ENCODE assay signal across 33 cellular contexts in genomic region chr3:46624533-46624932, GRCh38. TPM values are rescaled to one million over a fixed set of nuclear protein-coding genes. Genes with fewer than 3 reads are reported as not detected.
"Had no signal": no experiment of that assay in that cellular context is flagged by ENCODE, and none has a peak within 500 bp of the region (broad histone marks: within the 10 kb centered on the region; RNA-seq: fewer than 3 reads in every experiment).

No MANE protein-coding gene starts in this region.

- DNase-seq: activated CD4-positive, alpha-beta memory T cell treated with anti-CD3 and anti-CD28 coated beads, Interleukin-2, amount 10 ng/mL, durations not matched to agents 7 days and 5 days; activated CD4-positive, alpha-beta T cell treated with anti-CD3 and anti-CD28 coated beads for 1 hour; activated CD4-positive, alpha-beta T cell treated with anti-CD3 and anti-CD28 coated beads for 4 hours; activated CD4-positive, alpha-beta T cell treated with anti-CD3 and anti-CD28 coated beads, Interleukin-2, amount 10 ng/mL, durations not matched to agents 7 days and 5 days; activated CD4-positive, alpha-beta T cell treated with anti-CD3 and anti-CD28 coated beads, Interleukin-2, amount 50 U/mL, for 4 hours; activated CD8-positive, alpha-beta memory T cell treated with anti-CD3 and anti-CD28 coated beads, Interleukin-2, amount 50 U/mL, for 48 hours; activated gamma-delta T cell; activated naive CD4-positive, alpha-beta T cell; activated naive CD4-positive, alpha-beta T cell treated with anti-CD3 and anti-CD28 coated beads, Interleukin-2, amount 10 ng/mL, durations not matched to agents 7 days and 5 days; activated naive CD8-positive, alpha-beta T cell treated with anti-CD3 and anti-CD28 coated beads, Interleukin-2, amount 10 ng/mL, durations not matched to agents 7 days and 5 days; activated T-cell treated with anti-CD3 and anti-CD28 coated beads for 4 hours; activated T-cell treated with anti-CD3 and anti-CD28 coated beads, Interleukin-2, amount 50 U/mL, for 24 hours; activated T-cell treated with anti-CD3 and anti-CD28 coated beads, Interleukin-2, amount 50 U/mL, for 72 hours; dorsolateral prefrontal cortex; effector memory CD4-positive, alpha-beta T cell; endodermal cell; erythroblast; foreskin keratinocyte; gastrocnemius medialis; glutamatergic neuron; T-helper 2 cell had no signal

- H3K9me3 ChIP-seq: ascending aorta, breast epithelium, esophagus muscularis mucosa, gastrocnemius medialis had no signal

- ATAC-seq: activated naive CD4-positive, alpha-beta T cell treated with anti-CD3 and anti-CD28 coated beads, Interleukin-2, amount 50 U/mL, for 72 hours; activated T-cell treated with anti-CD3 and anti-CD28 coated beads, Interleukin-2, amount 50 U/mL, for 72 hours; foreskin keratinocyte; gastrocnemius medialis had no signal

- H3K4me3 Mint-ChIP-seq: activated CD4-positive, alpha-beta memory T cell treated with anti-CD3 and anti-CD28 coated beads, Interleukin-2, amount 10 ng/mL, durations not matched to agents 7 days and 5 days; activated CD4-positive, alpha-beta T cell treated with anti-CD3 and anti-CD28 coated beads, Interleukin-2, amount 10 ng/mL, durations not matched to agents 7 days and 5 days; activated naive CD4-positive, alpha-beta T cell treated with anti-CD3 and anti-CD28 coated beads, Interleukin-2, amount 10 ng/mL, durations not matched to agents 7 days and 5 days; activated naive CD8-positive, alpha-beta T cell treated with anti-CD3 and anti-CD28 coated beads, Interleukin-2, amount 10 ng/mL, durations not matched to agents 7 days and 5 days; activated T-cell treated with anti-CD3 and anti-CD28 coated beads, Interleukin-2, amount 50 U/mL, for 24 hours; activated T-cell treated with anti-CD3 and anti-CD28 coated beads, Interleukin-2, amount 50 U/mL, for 72 hours; brain; central memory CD8-positive, alpha-beta T cell; dendritic cell treated with granulocyte-macrophage colony-stimulating factor and Interleukin-4, amounts not matched to agents 40 ng/mL and 50 ng/mL, for 4 days; endodermal cell; WTC11 had no signal

- H3K27ac Mint-ChIP-seq: activated CD4-positive, alpha-beta memory T cell treated with anti-CD3 and anti-CD28 coated beads, Interleukin-2, amount 10 ng/mL, durations not matched to agents 7 days and 5 days; activated CD4-positive, alpha-beta T cell treated with anti-CD3 and anti-CD28 coated beads, Interleukin-2, amount 10 ng/mL, durations not matched to agents 7 days and 5 days; activated naive CD4-positive, alpha-beta T cell treated with anti-CD3 and anti-CD28 coated beads, Interleukin-2, amount 10 ng/mL, durations not matched to agents 7 days and 5 days; activated naive CD4-positive, alpha-beta T cell treated with anti-CD3 and anti-CD28 coated beads, Interleukin-2, amount 50 U/mL, for 72 hours; activated naive CD8-positive, alpha-beta T cell treated with anti-CD3 and anti-CD28 coated beads, Interleukin-2, amount 10 ng/mL, durations not matched to agents 7 days and 5 days; activated T-cell treated with anti-CD3 and anti-CD28 coated beads, Interleukin-2, amount 50 U/mL, for 24 hours; activated T-cell treated with anti-CD3 and anti-CD28 coated beads, Interleukin-2, amount 50 U/mL, for 72 hours; brain; dendritic cell treated with granulocyte-macrophage colony-stimulating factor and Interleukin-4, amounts not matched to agents 40 ng/mL and 50 ng/mL, for 4 days had no signal

- H3K9me3 Mint-ChIP-seq: activated CD4-positive, alpha-beta memory T cell treated with anti-CD3 and anti-CD28 coated beads, Interleukin-2, amount 10 ng/mL, durations not matched to agents 7 days and 5 days; activated CD4-positive, alpha-beta T cell treated with anti-CD3 and anti-CD28 coated beads, Interleukin-2, amount 10 ng/mL, durations not matched to agents 7 days and 5 days; activated naive CD4-positive, alpha-beta T cell treated with anti-CD3 and anti-CD28 coated beads, Interleukin-2, amount 10 ng/mL, durations not matched to agents 7 days and 5 days; activated naive CD4-positive, alpha-beta T cell treated with anti-CD3 and anti-CD28 coated beads, Interleukin-2, amount 50 U/mL, for 72 hours; activated naive CD8-positive, alpha-beta T cell treated with anti-CD3 and anti-CD28 coated beads, Interleukin-2, amount 10 ng/mL, durations not matched to agents 7 days and 5 days; activated T-cell treated with anti-CD3 and anti-CD28 coated beads, Interleukin-2, amount 50 U/mL, for 24 hours; activated T-cell treated with anti-CD3 and anti-CD28 coated beads, Interleukin-2, amount 50 U/mL, for 72 hours; brain; central memory CD8-positive, alpha-beta T cell; dendritic cell treated with granulocyte-macrophage colony-stimulating factor and Interleukin-4, amounts not matched to agents 40 ng/mL and 50 ng/mL, for 4 days; endodermal cell; WTC11 had no signal

- H3K36me3 ChIP-seq: ascending aorta, breast epithelium, esophagus muscularis mucosa, gastrocnemius medialis had no signal

- H3K27ac ChIP-seq: ascending aorta, breast epithelium, coronary artery, esophagus muscularis mucosa, foreskin keratinocyte, gastrocnemius medialis had no signal

- H3K4me3 ChIP-seq: ascending aorta, breast epithelium, coronary artery, dorsolateral prefrontal cortex, esophagus muscularis mucosa, gastrocnemius medialis had no signal

- H3K36me3 Mint-ChIP-seq: activated naive CD4-positive, alpha-beta T cell treated with anti-CD3 and anti-CD28 coated beads, Interleukin-2, amount 10 ng/mL, durations not matched to agents 7 days and 5 days; activated naive CD4-positive, alpha-beta T cell treated with anti-CD3 and anti-CD28 coated beads, Interleukin-2, amount 50 U/mL, for 72 hours; activated naive CD8-positive, alpha-beta T cell treated with anti-CD3 and anti-CD28 coated beads, Interleukin-2, amount 10 ng/mL, durations not matched to agents 7 days and 5 days; brain; WTC11 had no signal

- H3K27me3 ChIP-seq: ascending aorta, breast epithelium, dorsolateral prefrontal cortex, gastrocnemius medialis had no signal

- H3K4me1 ChIP-seq: ascending aorta, breast epithelium, foreskin keratinocyte had no signal

RNA-seq across cellular contexts. Expression of gene FAM240A, which starts 12.2 kb away (rescaled TPM):
- total RNA-seq: activated CD4-positive, alpha-beta memory T cell treated with anti-CD3 and anti-CD28 coated beads, Interleukin-2, amount 10 ng/mL, durations not matched to agents 7 days and 5 days; activated CD4-positive, alpha-beta T cell treated with anti-CD3 and anti-CD28 coated beads, Interleukin-2, amount 10 ng/mL, durations not matched to agents 7 days and 5 days; activated naive CD4-positive, alpha-beta T cell treated with anti-CD3 and anti-CD28 coated beads, Interleukin-2, amount 50 U/mL, for 72 hours; activated naive CD8-positive, alpha-beta T cell treated with anti-CD3 and anti-CD28 coated beads, Interleukin-2, amount 10 ng/mL, durations not matched to agents 7 days and 5 days; activated T-cell treated with anti-CD3 and anti-CD28 coated beads, Interleukin-2, amount 50 U/mL, for 72 hours; ascending aorta; breast epithelium; cardiac septum; cerebellum; endodermal cell; esophagus muscularis mucosa; foreskin keratinocyte; T-helper 1 cell treated with Interleukin-12 subunit alpha and Interleukin-12 subunit beta and Interleukin-4 antibody, amounts not matched to agents 30 ng/mL and 1 ng/mL, for 36 hours had no signal
- polyA plus RNA-seq: foreskin keratinocyte had no signal

RNA-seq across cellular contexts. Expression of gene LRRC2, which starts 58.4 kb away (rescaled TPM):
- total RNA-seq: activated naive CD4-positive, alpha-beta T cell treated with anti-CD3 and anti-CD28 coated beads, Interleukin-2, amount 50 U/mL, for 72 hours; ascending aorta had no signal
